18 cellular contexts compared by ENCODE assay signal in genomic region chr9:136323420-136323819, GRCh38. TPM values are rescaled to one million over a fixed set of nuclear protein-coding genes. Genes with fewer than 3 reads are reported as not detected.
DNase-seq lines count a peak whose midpoint lies in the region; ATAC-seq and TF ChIP-seq lines count a peak whose summit lies in the region.
"Had no signal": no experiment of that assay in that cellular context is flagged by ENCODE, and none has a peak within 500 bp of the region (broad histone marks: within the 10 kb centered on the region; RNA-seq: fewer than 3 reads in every experiment).

No MANE protein-coding gene starts in this region.

- H3K4me3 ChIP-seq in mucosa of descending colon: no peak overlapping the region
- H3K4me3 ChIP-seq: body of pancreas, coronary artery, upper lobe of left lung had no signal

- intact Hi-C loops in mucosa of descending colon (cut with DNase I, micrococcal nuclease): no loop called here

- peak; percentile 50 for ATAC-seq in mucosa of descending colon
- ATAC-seq: activated CD4-positive, alpha-beta T cell treated with anti-CD3 and anti-CD28 coated beads for 36 hours; body of pancreas; HCT116 had no signal

- peaks cover 5% of the 10 kb centered on the region for H3K4me1 ChIP-seq in mucosa of descending colon (ENCODE audit: low read depth)

- no peaks in the 10 kb centered on the region for H3K9me3 ChIP-seq in mucosa of descending colon
- H3K9me3 ChIP-seq: body of pancreas, upper lobe of left lung had no signal

- TF ChIP-seq CTCF in mucosa of descending colon (IDR thresholded peaks at IDR 0.05): no peak

- in situ Hi-C loops in G401 (cut with HindIII; ENCODE audit: low sequenced_read_pairs): no loop called here

- DNase-seq in DMS153 (lab: John Stamatoyannopoulos, UW) (peak; percentile 38), DMS153 treated with DMSO at 0.1 percent for 48 hours (lab: John Stamatoyannopoulos, UW; ENCODE audit: unreplicated experiment) (no peak), G401 (ENCODE audit: low spot score) (peak; percentile 54), SW480 (ENCODE audit: low spot score) (peak; percentile 49), mucosa of descending colon (peak in 1 of 3 donors; percentile 65), HUDEP-2 (lab: John Stamatoyannopoulos, UW; ENCODE audit: unreplicated experiment in 76 of 76) (no peak), SIG-M5 treated with dmso at 0.1 percent for 504 hours (lab: John Stamatoyannopoulos, UW; ENCODE audit: unreplicated experiment) (no peak), NCI-H128 (lab: John Stamatoyannopoulos, UW; ENCODE audit: unreplicated experiment) (no peak)
- DNase-seq: activated CD4-positive, alpha-beta T cell treated with anti-CD3 and anti-CD28 coated beads for 36 hours; body of pancreas; MM.1S; naive thymus-derived CD8-positive, alpha-beta T cell; NCI-H2081 treated with DMSO at 0.1 percent for 48 hours had no signal

- no peaks in the 10 kb centered on the region for H3K36me3 ChIP-seq in mucosa of descending colon (ENCODE audit: low read depth)
- H3K36me3 ChIP-seq: upper lobe of left lung had no signal

RNA-seq across cellular contexts. Expression of gene GPSM1, which starts 3.9 kb away (rescaled TPM):
- 49.1 and 50.3 TPM in 2 replicates for total RNA-seq in G401 (2014; rRNA removed; shearing (Covaris generic))
- total RNA-seq in mucosa of descending colon: 10 to 100 TPM in 1 of 3 donors, 1 to 10 TPM in 2; 2.4 to 15.0 (median 4.2) TPM

RNA-seq across cellular contexts. Expression of gene CCDC187, which starts 19.5 kb away (rescaled TPM):
- total RNA-seq in G401 (2014; rRNA removed; shearing (Covaris generic)): 0.55 and 0.61 TPM in 2 replicates
- total RNA-seq in mucosa of descending colon: under 1 TPM; 0.19 to 0.93 (median 0.48) TPM
- total RNA-seq: activated T-helper 1 cell treated with anti-CD3 and anti-CD28 coated beads, Interleukin-12 subunit alpha, Interleukin-12 subunit beta, Interleukin-2, Interleukin-4 antibody, amounts not matched to agents 30 ng/mL and 10 ng/mL and 1 ng/mL, durations not matched to agents 14 hours and 24 hours and 36 hours; lung microvascular endothelial cell; naive thymus-derived CD8-positive, alpha-beta T cell had no signal

RNA-seq across cellular contexts. Expression of gene DNLZ, which starts 40.1 kb away (rescaled TPM):
- total RNA-seq in G401 (2014; rRNA removed; shearing (Covaris generic)): 34.2 and 70.6 TPM in 2 replicates
- total RNA-seq in mucosa of descending colon: 10 to 100 TPM in 2 of 3 donors, 1 to 10 TPM in 1; 9.3 to 17.1 (median 10.8) TPM

RNA-seq across cellular contexts. Expression of gene CARD9, which starts 50.0 kb away (rescaled TPM):
- 0.25 and 0.98 TPM in 2 replicates for total RNA-seq in G401 (2014; rRNA removed; shearing (Covaris generic))
- 1 to 10 TPM; 2.2 to 2.4 (median 2.2) TPM for total RNA-seq in mucosa of descending colon

Comparison
In these comparisons a context has a peak if more than half of its experiments do, and no peak if none do; other contexts are left out.
1. DNase-seq: peak in DMS153 (single experiment), G401 (single experiment) and SW480 (single experiment); none in DMS153 treated with DMSO at 0.1 percent for 48 hours (single experiment), HUDEP-2 (0 of 76), SIG-M5 treated with dmso at 0.1 percent for 504 hours (single experiment) and NCI-H128 (single experiment).